In genomic region chr12:6928703-6929407, GRCh38 we compare ENCODE assay signal across 8 cellular contexts. TPM values are rescaled to one million over a fixed set of nuclear protein-coding genes. Genes with fewer than 3 reads are reported as not detected.
DNase-seq lines count a peak whose midpoint lies in the region; ATAC-seq and TF ChIP-seq lines count a peak whose summit lies in the region.

No MANE protein-coding gene starts in this region.

- peak overlapping the region; percentile 78 for H3K4me3 Mint-ChIP-seq in activated CD4-positive, alpha-beta T cell treated with anti-CD3 and anti-CD28 coated beads, Interleukin-2, amount 10 ng/mL, durations not matched to agents 7 days and 5 days

- H3K27me3 ChIP-seq in left lung (peaks cover 0 to 28% of the 10 kb centered on the region in 2 donors), thyroid gland (no peaks in the 10 kb centered on the region)

- POLR2A ChIA-PET in activated CD4-positive, alpha-beta T cell treated with anti-CD3 and anti-CD28 coated beads, Interleukin-2, amount 10 ng/mL, durations not matched to agents 7 days and 5 days (lab: Charles Lee): no interaction called here

- H3K9me3 ChIP-seq in left lung (no peaks in the 10 kb centered on the region), thyroid gland (no peaks in the 10 kb centered on the region)

- H3K4me1 Mint-ChIP-seq in activated CD4-positive, alpha-beta T cell treated with anti-CD3 and anti-CD28 coated beads, Interleukin-2, amount 10 ng/mL, durations not matched to agents 7 days and 5 days: peaks cover 77% of the 10 kb centered on the region

- CTCF ChIA-PET in activated CD4-positive, alpha-beta T cell treated with anti-CD3 and anti-CD28 coated beads, Interleukin-2, amount 10 ng/mL, durations not matched to agents 7 days and 5 days (lab: Charles Lee): interaction anchor here (1.0 to 5.6 kb wide), 9 partner anchors 9 to 56 kb away, joined by 3 to 39 read pairs (median 5); partner anchors contain the start of genes C12orf57, ENO2, RNU7-1 and SPSB2

- 5 to 8% methylated on average over 19 of the region's 19 CpGs for WGBS in thyroid gland, 2 donors

- peak overlapping the region; percentile 83 for H3K27ac Mint-ChIP-seq in activated CD4-positive, alpha-beta T cell treated with anti-CD3 and anti-CD28 coated beads, Interleukin-2, amount 10 ng/mL, durations not matched to agents 7 days and 5 days

- no peak for DNase-seq in activated CD4-positive, alpha-beta T cell treated with anti-CD3 and anti-CD28 coated beads, Interleukin-2, amount 10 ng/mL, durations not matched to agents 7 days and 5 days
- no peak for DNase-seq in activated CD4-positive, alpha-beta T cell treated with anti-CD3 and anti-CD28 coated beads, Interleukin-2, amount 50 U/mL, for 4 hours
- peak in 1 of 2 donors; percentile 43 for DNase-seq in left lung
- DNase-seq in thyroid gland: no peak
- no peak for DNase-seq in ureter (ENCODE audit: low spot score)

- no peak for TF ChIP-seq POLR2A in thyroid gland (IDR thresholded peaks at IDR 0.05)

- ATAC-seq in left lung (no peak), GM18502 (IDR thresholded peaks at IDR 0.05; ENCODE audit: poor library complexity, unreplicated experiment) (no peak), GM21723 (IDR thresholded peaks at IDR 0.05; ENCODE audit: unreplicated experiment) (no peak)

- TF ChIP-seq CTCF in left lung (IDR thresholded peaks at IDR 0.05): no peak
- TF ChIP-seq CTCF in thyroid gland (IDR thresholded peaks at IDR 0.05): no peak

- peaks cover 0 to 3% of the 10 kb centered on the region in 2 donors for H3K36me3 ChIP-seq in left lung
- peaks cover 2% of the 10 kb centered on the region in 2 donors for H3K36me3 ChIP-seq in thyroid gland

- H3K4me3 ChIP-seq in left lung (peak overlapping the region; percentile 68 to 70), thyroid gland (replicated peaks in 1 of 3) (peak overlapping the region; percentile 54 to 97 (median 79))

- peaks cover 13% of the 10 kb centered on the region for H3K36me3 Mint-ChIP-seq in activated CD4-positive, alpha-beta T cell treated with anti-CD3 and anti-CD28 coated beads, Interleukin-2, amount 10 ng/mL, durations not matched to agents 7 days and 5 days (ENCODE audit: low read depth)

- H3K4me1 ChIP-seq in left lung: peaks cover 50 to 80% of the 10 kb centered on the region in 2 donors
- peaks cover 42 to 64% of the 10 kb centered on the region in 2 donors for H3K4me1 ChIP-seq in thyroid gland

- H3K27ac ChIP-seq in angular gyrus (ENCODE audit: low read depth, low read length): peak overlapping the region; percentile 92
- H3K27ac ChIP-seq in left lung: peak overlapping the region; percentile 85 to 91
- peak overlapping the region; percentile 97 to 98 (median 97) for H3K27ac ChIP-seq in thyroid gland

- H3K27me3 Mint-ChIP-seq in activated CD4-positive, alpha-beta T cell treated with anti-CD3 and anti-CD28 coated beads, Interleukin-2, amount 10 ng/mL, durations not matched to agents 7 days and 5 days: no peaks in the 10 kb centered on the region

- intact Hi-C loops in left lung (cut with DNase I): loop anchor here in 1 of 2 donors (10.0 kb wide), 1 partner anchor 166 kb away; the partner anchor contains the start of gene C1R
- intact Hi-C loops in thyroid gland (cut with DNase I): no loop called here

- H3K9me3 Mint-ChIP-seq in activated CD4-positive, alpha-beta T cell treated with anti-CD3 and anti-CD28 coated beads, Interleukin-2, amount 10 ng/mL, durations not matched to agents 7 days and 5 days: no peaks in the 10 kb centered on the region

RNA-seq across cellular contexts. Expression of gene ATN1, which starts 1.1 kb away (rescaled TPM):
- total RNA-seq in activated CD4-positive, alpha-beta T cell treated with anti-CD3 and anti-CD28 coated beads, Interleukin-2, amount 10 ng/mL, durations not matched to agents 7 days and 5 days: 10 to 100 TPM; 27.3 to 27.6 TPM
- 100 to 1,000 TPM in 1 of 2 donors, 10 to 100 TPM in 1; 96.9 to 107 TPM for total RNA-seq in left lung
- total RNA-seq in thyroid gland: 100 to 1,000 TPM in 1 of 4 donors, 10 to 100 TPM in 3; 53.3 to 100 (median 84.9) TPM
- 112 TPM for total RNA-seq in ureter

RNA-seq across cellular contexts. Expression of gene ENO2, which starts 14.5 kb away (rescaled TPM):
- total RNA-seq in activated CD4-positive, alpha-beta T cell treated with anti-CD3 and anti-CD28 coated beads, Interleukin-2, amount 10 ng/mL, durations not matched to agents 7 days and 5 days: 100 to 1,000 TPM; 156 to 160 TPM
- total RNA-seq in left lung: 10 to 100 TPM; 42.3 to 50.0 TPM
- total RNA-seq in thyroid gland: 10 to 100 TPM; 13.0 to 25.3 (median 19.8) TPM
- total RNA-seq in ureter: 29.6 TPM

RNA-seq across cellular contexts. Expression of gene RNU7-1, which starts 14.8 kb away (rescaled TPM):
- not detected for total RNA-seq in activated CD4-positive, alpha-beta T cell treated with anti-CD3 and anti-CD28 coated beads, Interleukin-2, amount 10 ng/mL, durations not matched to agents 7 days and 5 days
- not detected for total RNA-seq in left lung
- not detected for total RNA-seq in thyroid gland
- not detected for total RNA-seq in ureter

RNA-seq across cellular contexts. Expression of gene C12orf57, which starts 15.0 kb away (rescaled TPM):
- total RNA-seq in activated CD4-positive, alpha-beta T cell treated with anti-CD3 and anti-CD28 coated beads, Interleukin-2, amount 10 ng/mL, durations not matched to agents 7 days and 5 days: 100 to 1,000 TPM; 156 to 181 TPM
- total RNA-seq in left lung (100 to 1,000 TPM; 159 to 194 TPM), thyroid gland (100 to 1,000 TPM; 344 to 666 (median 383) TPM), ureter (172 TPM)

RNA-seq across cellular contexts. Expression of gene PTPN6, which starts 22.3 kb away (rescaled TPM):
- total RNA-seq in activated CD4-positive, alpha-beta T cell treated with anti-CD3 and anti-CD28 coated beads, Interleukin-2, amount 10 ng/mL, durations not matched to agents 7 days and 5 days: 100 to 1,000 TPM; 346 to 354 TPM
- total RNA-seq in left lung (100 to 1,000 TPM in 1 of 2 donors, 10 to 100 TPM in 1; 74.6 to 145 TPM), thyroid gland (10 to 100 TPM; 21.7 to 32.3 (median 31.4) TPM), ureter (40.4 TPM)
